ENCODE assay signal across 2 cellular contexts in genomic region chr11:2885676-2886081, GRCh38.
TF ChIP-seq lines count a peak whose summit lies in the region.

Gene CDKN1C (minus strand): TSS chr11:2885775. CDS start chr11:2885456, 319 bp downstream.

TF ChIP-seq in liver, 16 proteins besides CTCF, POLR2A, EP300 and RAD21 (continued from another document):
- TF ChIP-seq ATF3 (IDR thresholded peaks at IDR 0.05) (no peak), REST (IDR thresholded peaks at IDR 0.05) (no peak), NR2F2 (IDR thresholded peaks at IDR 0.05) (no peak), YY1 (IDR thresholded peaks at IDR 0.05) (no peak), JUND (IDR thresholded peaks at IDR 0.05) (no peak), ZBTB33 (IDR thresholded peaks at IDR 0.05) (no peak), FOXA2 (IDR thresholded peaks at IDR 0.05) (no peak), FOXA1 (IDR thresholded peaks at IDR 0.05) (no peak), HNF4A (conservative IDR thresholded peaks at IDR 0.05) (no peak)
- TF ChIP-seq, protein P1, sequence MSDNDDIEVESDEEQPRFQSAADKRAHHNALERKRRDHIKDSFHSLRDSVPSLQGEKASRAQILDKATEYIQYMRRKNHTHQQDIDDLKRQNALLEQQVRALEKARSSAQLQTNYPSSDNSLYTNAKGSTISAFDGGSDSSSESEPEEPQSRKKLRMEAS (IDR thresholded peaks at IDR 0.05) = no peak

TF ChIP-seq in HepG2, 621 proteins besides CTCF, POLR2A, EP300 and RAD21 (continued from another document):
- TF ChIP-seq ESRRA (CRISPR knock-in tag; IDR thresholded peaks at IDR 0.05; ENCODE audit: low read depth) (no peak), ATF6 (CRISPR knock-in tag; conservative IDR thresholded peaks at IDR 0.05) (no peak), ZNF563 (CRISPR knock-in tag; IDR thresholded peaks at IDR 0.05) (no peak), ZNF503 (CRISPR knock-in tag; IDR thresholded peaks at IDR 0.05) (no peak), TOPORS (CRISPR knock-in tag; IDR thresholded peaks at IDR 0.05) (no peak), PITX1 (CRISPR knock-in tag; IDR thresholded peaks at IDR 0.05) (no peak), HMGA1 (CRISPR knock-in tag; conservative IDR thresholded peaks at IDR 0.05) (no peak), ZFY (CRISPR knock-in tag; IDR thresholded peaks at IDR 0.05) (no peak), RARG (CRISPR knock-in tag; IDR thresholded peaks at IDR 0.05; ENCODE audit: low read depth) (no peak), ZNF317 (CRISPR knock-in tag; IDR thresholded peaks at IDR 0.05) (no peak), YY1 (IDR thresholded peaks at IDR 0.05; ENCODE audit: insufficient read depth, insufficient replicate concordance, low read depth, low read length) (no peak), GATAD2A (CRISPR knock-in tag; IDR thresholded peaks at IDR 0.05) (no peak), ZNF33B (CRISPR knock-in tag; IDR thresholded peaks at IDR 0.05) (no peak), ZNF780A (CRISPR knock-in tag; IDR thresholded peaks at IDR 0.05) (no peak), GZF1 (CRISPR knock-in tag; IDR thresholded peaks at IDR 0.05) (no peak)
- TF ChIP-seq, protein P2, sequence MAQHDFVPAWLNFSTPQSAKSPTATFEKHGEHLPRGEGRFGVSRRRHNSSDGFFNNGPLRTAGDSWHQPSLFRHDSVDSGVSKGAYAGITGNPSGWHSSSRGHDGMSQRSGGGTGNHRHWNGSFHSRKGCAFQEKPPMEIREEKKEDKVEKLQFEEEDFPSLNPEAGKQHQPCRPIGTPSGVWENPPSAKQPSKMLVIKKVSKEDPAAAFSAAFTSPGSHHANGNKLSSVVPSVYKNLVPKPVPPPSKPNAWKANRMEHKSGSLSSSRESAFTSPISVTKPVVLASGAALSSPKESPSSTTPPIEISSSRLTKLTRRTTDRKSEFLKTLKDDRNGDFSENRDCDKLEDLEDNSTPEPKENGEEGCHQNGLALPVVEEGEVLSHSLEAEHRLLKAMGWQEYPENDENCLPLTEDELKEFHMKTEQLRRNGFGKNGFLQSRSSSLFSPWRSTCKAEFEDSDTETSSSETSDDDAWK (CRISPR knock-in tag; IDR thresholded peaks at IDR 0.05) = no peak
